Comparison of ENCODE assay signal across 12 cellular contexts in the genomic region with DNA sequence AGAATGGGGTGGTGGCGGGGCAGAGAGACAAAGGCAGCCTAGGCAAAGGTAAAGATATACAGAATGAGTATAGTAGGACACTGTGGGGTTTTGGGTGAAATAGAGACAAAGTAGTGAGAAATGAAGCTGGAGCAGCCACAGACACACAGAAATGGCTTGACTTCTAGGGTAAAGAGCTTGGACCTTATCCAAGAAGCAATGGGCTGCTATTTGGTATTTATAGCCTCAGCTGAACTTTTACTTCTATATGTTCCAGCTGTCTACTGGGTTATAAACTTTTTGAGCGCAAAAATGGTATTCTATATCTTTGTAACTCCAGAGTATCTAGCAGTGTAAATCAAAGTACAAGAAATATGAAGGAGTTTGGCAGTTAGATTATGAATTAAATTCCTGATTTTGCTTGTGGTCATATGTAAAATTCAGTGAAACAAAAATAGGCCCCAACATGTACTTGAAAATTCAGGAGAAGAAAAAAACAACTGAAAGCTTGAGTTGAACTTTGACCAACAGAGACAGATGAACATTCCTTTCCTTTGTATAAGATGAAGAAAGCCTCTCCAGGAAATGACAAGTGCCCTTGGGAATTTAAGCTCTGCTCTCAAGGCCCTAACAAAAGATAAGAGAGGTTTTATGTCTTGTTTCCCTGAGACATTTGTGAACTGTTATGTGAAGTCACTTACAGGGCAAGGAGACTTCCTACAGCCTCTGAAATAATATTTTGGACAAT.
DNase-seq lines count a peak whose midpoint lies in the region; ATAC-seq lines count a peak whose summit lies in the region.
"Had no signal": no experiment of that assay in that cellular context is flagged by ENCODE, and none has a peak within 500 bp of the region (broad histone marks: within the 10 kb centered on the region; RNA-seq: fewer than 3 reads in every experiment).

No MANE protein-coding gene starts in this region.

- peaks cover 11 to 25% (median 20%) of the 10 kb centered on the region in 10 experiments for H3K4me1 ChIP-seq in BLaER1 treated with 17β-estradiol and CSF1 and Interleukin-3, amounts not matched to agents 10 nM and 100 nM
- H3K4me1 ChIP-seq in ectodermal cell (ENCODE audit: control insufficient read depth, insufficient read depth, low read length) (peaks cover 7% of the 10 kb centered on the region), mesodermal cell (ENCODE audit: control insufficient read depth, insufficient read depth, low read length, poor library complexity, severe bottlenecking) (peaks cover 21% of the 10 kb centered on the region)
- H3K4me1 ChIP-seq: uterus had no signal

- H3K4me2 ChIP-seq in BLaER1 treated with 17β-estradiol and CSF1 and Interleukin-3, amounts not matched to agents 10 nM and 100 nM, result peak overlapping the region in 10 of 11 experiments; percentile 14 to 84 (median 67); a peak in 19 of 22 replicates

- peak overlapping the region in 8 of 11 experiments; percentile 6 to 79 (median 69); a peak in 15 of 22 replicates for H3K27ac ChIP-seq in BLaER1 treated with 17β-estradiol and CSF1 and Interleukin-3, amounts not matched to agents 10 nM and 100 nM
- H3K27ac ChIP-seq in ectodermal cell (ENCODE audit: insufficient read depth, low read depth, low read length, poor library complexity, severe bottlenecking) (peak overlapping the region; percentile 89), mesodermal cell (ENCODE audit: low read depth, low read length, severe bottlenecking) (peak overlapping the region; percentile 99)
- H3K27ac ChIP-seq: uterus had no signal

- no peaks in the 10 kb centered on the region for H3K9me3 ChIP-seq in BLaER1 treated with 17β-estradiol and CSF1 and Interleukin-3, amounts not matched to agents 10 nM and 100 nM (replicated peaks in 1 of 11)
- H3K9me3 ChIP-seq in ectodermal cell (ENCODE audit: control insufficient read depth, low read length), result no peaks in the 10 kb centered on the region
- H3K9me3 ChIP-seq in mesodermal cell (ENCODE audit: control insufficient read depth, low read length), result no peaks in the 10 kb centered on the region
- H3K9me3 ChIP-seq: uterus had no signal

- H3K27me3 ChIP-seq in BLaER1 treated with 17β-estradiol and CSF1 and Interleukin-3, amounts not matched to agents 10 nM and 100 nM, result no peaks in the 10 kb centered on the region
- no peaks in the 10 kb centered on the region for H3K27me3 ChIP-seq in ectodermal cell (ENCODE audit: control insufficient read depth, insufficient read depth, low read length, poor library complexity, severe bottlenecking)
- H3K27me3 ChIP-seq: uterus had no signal

- H3K36me3 ChIP-seq in BLaER1 treated with 17β-estradiol and CSF1 and Interleukin-3, amounts not matched to agents 10 nM and 100 nM, result no peaks in the 10 kb centered on the region
- H3K36me3 ChIP-seq in ectodermal cell (ENCODE audit: control insufficient read depth, insufficient read depth, low read length), result no peaks in the 10 kb centered on the region
- no peaks in the 10 kb centered on the region for H3K36me3 ChIP-seq in mesodermal cell (ENCODE audit: control insufficient read depth, insufficient read depth, low read length)
- H3K36me3 ChIP-seq: uterus had no signal

- H3K9ac ChIP-seq in BLaER1 treated with 17β-estradiol and CSF1 and Interleukin-3, amounts not matched to agents 10 nM and 100 nM, result peak overlapping the region in 8 of 11 experiments; percentile 1 to 63 (median 38); a peak in 10 of 22 replicates

- WGBS in ectodermal cell, 2 experiments, result 82 to 84% methylated on average over 1 to 2 of the region's 2 CpGs
- WGBS in mesodermal cell (ENCODE audit: insufficient coverage in 2 of 2), 2 experiments, result 50 to 100% methylated on average over 1 of the region's 2 CpGs

- H4K20me1 ChIP-seq in BLaER1 treated with 17β-estradiol and CSF1 and Interleukin-3, amounts not matched to agents 10 nM and 100 nM, result no peaks in the 10 kb centered on the region

- no peak overlapping the region for H3K4me3 ChIP-seq in BLaER1 treated with 17β-estradiol and CSF1 and Interleukin-3, amounts not matched to agents 10 nM and 100 nM
- H3K4me3 ChIP-seq in ectodermal cell (ENCODE audit: insufficient read depth, low read depth, low read length) (no peak overlapping the region), mesodermal cell (ENCODE audit: extremely low read depth, insufficient read depth, low read length, poor library complexity, severe bottlenecking) (no peak overlapping the region)
- H3K4me3 ChIP-seq: uterus had no signal

- DNase-seq in M059J (ENCODE audit: low read depth), result peak; percentile 97
- no peak for DNase-seq in nucleus accumbens (lab: John Stamatoyannopoulos, UW)
- no peak for DNase-seq in DMS153 treated with DMSO at 0.1 percent for 48 hours (lab: John Stamatoyannopoulos, UW; ENCODE audit: unreplicated experiment)
- no peak for DNase-seq in NCI-H128 (lab: John Stamatoyannopoulos, UW; ENCODE audit: unreplicated experiment)
- DNase-seq: MV-4-11, T-cell, uterus had no signal

- ATAC-seq in GM21576 (IDR thresholded peaks at IDR 0.05; ENCODE audit: unreplicated experiment), result no peak
- ATAC-seq: activated T-helper 17 cell treated with anti-CD3 and anti-CD28 coated beads, Interleukin-2, amount 50 U/mL, for 72 hours; T-cell had no signal
